10 cellular contexts compared by ENCODE assay signal in the genomic region with DNA sequence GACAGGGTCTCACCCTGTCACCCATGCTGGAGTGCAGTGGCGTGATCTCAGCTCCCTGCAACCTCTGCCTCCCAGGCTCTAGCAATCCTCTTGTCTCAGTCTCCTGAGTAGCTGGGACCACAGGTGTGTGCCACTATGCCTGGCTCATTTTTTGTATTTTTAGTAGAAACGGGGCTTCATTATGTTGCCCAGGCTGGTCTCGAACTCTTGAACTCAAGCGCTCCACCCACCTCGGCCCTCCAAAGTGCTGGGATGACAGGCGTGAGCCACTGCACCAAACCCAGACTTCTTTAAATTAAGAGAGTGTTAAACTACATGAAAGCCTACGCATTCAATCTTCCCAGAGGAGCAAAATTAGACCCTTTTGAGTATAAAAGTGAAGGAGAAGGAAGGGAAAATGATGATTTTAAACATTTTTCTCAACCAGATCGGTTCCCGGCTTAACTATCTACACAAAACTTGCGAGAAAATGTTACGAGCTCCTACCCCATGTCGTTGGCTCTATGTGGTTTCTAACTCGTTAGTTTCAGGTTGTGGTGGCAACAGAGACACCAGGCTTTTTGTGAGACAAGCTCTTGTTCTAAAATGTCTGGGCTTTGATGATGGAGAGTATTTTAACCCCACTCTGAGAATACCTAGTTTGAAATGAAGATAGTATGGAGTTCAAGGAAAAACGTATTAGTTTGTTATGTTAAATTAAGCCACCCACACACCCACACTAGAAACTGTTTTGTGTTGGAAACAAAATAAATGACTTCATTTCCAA. TPM values are rescaled to one million over a fixed set of nuclear protein-coding genes. Genes with fewer than 3 reads are reported as not detected.
DNase-seq lines count a peak whose midpoint lies in the region; ATAC-seq and TF ChIP-seq lines count a peak whose summit lies in the region.
"Had no signal": no experiment of that assay in that cellular context is flagged by ENCODE, and none has a peak within 500 bp of the region (broad histone marks: within the 10 kb centered on the region; RNA-seq: fewer than 3 reads in every experiment).

No MANE protein-coding gene starts in this region.

- peak overlapping the region; percentile 91 for H3K27ac ChIP-seq in Karpas-422 (ENCODE audit: low read length)
- H3K27ac ChIP-seq in gastroesophageal sphincter: peak overlapping the region; percentile 1 to 90 (median 85)
- H3K27ac ChIP-seq: cardiac muscle cell had no signal

- no peak overlapping the region for H2AFZ ChIP-seq in Karpas-422 (ENCODE audit: low read length)

- peak overlapping the region; percentile 61 for H3K9ac ChIP-seq in Karpas-422 (ENCODE audit: low read length)

- TF ChIP-seq EP300 in gastroesophageal sphincter (IDR thresholded peaks at IDR 0.05): no peak

- TF ChIP-seq CTCF in gastroesophageal sphincter (IDR thresholded peaks at IDR 0.05): no peak

- no peaks in the 10 kb centered on the region for H3K27me3 ChIP-seq in Karpas-422 (ENCODE audit: low read length)
- H3K27me3 ChIP-seq in gastroesophageal sphincter: no peaks in the 10 kb centered on the region
- H3K27me3 ChIP-seq: cardiac muscle cell had no signal

- H3K9me3 ChIP-seq in Karpas-422 (ENCODE audit: low read length) (no peaks in the 10 kb centered on the region), gastroesophageal sphincter (no peaks in the 10 kb centered on the region)

- H3K4me1 ChIP-seq in Karpas-422 (ENCODE audit: low read length) (peaks cover 81% of the 10 kb centered on the region), gastroesophageal sphincter (peaks cover 5 to 89% (median 13%) of the 10 kb centered on the region in 3 donors)

- no peak for ATAC-seq in gastroesophageal sphincter
- peak; percentile 59 for ATAC-seq in stimulated activated naive CD8-positive, alpha-beta T cell treated with anti-CD3 and anti-CD28 coated beads, Interleukin-15, Interleukin-2, amounts not matched to agents 100 U/mL and 50 U/mL, for 24 hours
- no peak for ATAC-seq in HG02981 (IDR thresholded peaks at IDR 0.05; ENCODE audit: unreplicated experiment)

- DNase-seq in Karpas-422 (no peak), activated T-cell treated with anti-CD3 and anti-CD28 coated beads for 4 hours (peak; percentile 23), NCI-H1105 treated with DMSO at 0.1 percent for 48 hours (lab: John Stamatoyannopoulos, UW) (no peak), NCI-H2227 treated with DMSO at 0.1 percent for 48 hours (lab: John Stamatoyannopoulos, UW) (no peak), NCI-H748 (lab: John Stamatoyannopoulos, UW; ENCODE audit: unreplicated experiment) (no peak)
- peak; percentile 40 for DNase-seq in stimulated activated naive CD8-positive, alpha-beta T cell treated with anti-CD3 and anti-CD28 coated beads, Interleukin-15, Interleukin-2, amounts not matched to agents 100 U/mL and 50 U/mL, for 24 hours
- DNase-seq: occipital lobe had no signal

- TF ChIP-seq POLR2A in gastroesophageal sphincter (IDR thresholded peaks at IDR 0.05): no peak

- no peaks in the 10 kb centered on the region for H3K9me2 ChIP-seq in Karpas-422 (replicated peaks; ENCODE audit: insufficient read depth, low read length)

- H3K4me3 ChIP-seq in Karpas-422 (ENCODE audit: low read length) (peak overlapping the region; percentile 63), gastroesophageal sphincter (no peak overlapping the region)
- H3K4me3 ChIP-seq: cardiac muscle cell had no signal

- H3K4me2 ChIP-seq in Karpas-422 (ENCODE audit: low read depth, low read length, poor library complexity, severe bottlenecking): peak overlapping the region; percentile 76

- WGBS in gastroesophageal sphincter (ENCODE audit: low coverage in 1 of 2), 2 donors: 78 to 80% methylated on average over 7 to 14 of the region's 14 CpGs

- peaks cover 93% of the 10 kb centered on the region for H3K79me2 ChIP-seq in Karpas-422 (ENCODE audit: low read length)

- no peaks in the 10 kb centered on the region for H4K20me1 ChIP-seq in Karpas-422 (ENCODE audit: insufficient read depth, low read depth, low read length)

- H3K36me3 ChIP-seq in Karpas-422 (ENCODE audit: insufficient read depth, low read length): no peaks in the 10 kb centered on the region
- H3K36me3 ChIP-seq in gastroesophageal sphincter: no peaks in the 10 kb centered on the region
- H3K36me3 ChIP-seq: cardiac muscle cell had no signal

RNA-seq across cellular contexts. Expression of gene STAT5B, which starts 26.3 kb away (rescaled TPM):
- total RNA-seq in Karpas-422 (2014; rRNA removed; shearing (Covaris generic); ENCODE audit: low replicate concordance): 110 and 142 TPM in 2 replicates
- 10 to 100 TPM; 73.3 to 98.3 (median 95.6) TPM for total RNA-seq in gastroesophageal sphincter

RNA-seq across cellular contexts. Expression of gene STAT5A, which starts 38.4 kb away (rescaled TPM):
- total RNA-seq in Karpas-422 (2014; rRNA removed; shearing (Covaris generic); ENCODE audit: low replicate concordance): 62.3 and 160 TPM in 2 replicates
- 10 to 100 TPM; 61.8 to 80.8 (median 71.4) TPM for total RNA-seq in gastroesophageal sphincter

RNA-seq across cellular contexts. Expression of gene GHDC, which starts 55.6 kb away (rescaled TPM):
- 14.9 and 28.8 TPM in 2 replicates for total RNA-seq in Karpas-422 (2014; rRNA removed; shearing (Covaris generic); ENCODE audit: low replicate concordance)
- 10 to 100 TPM; 18.8 to 30.8 (median 21.8) TPM for total RNA-seq in gastroesophageal sphincter

Comparison
In these comparisons a context has a peak if more than half of its experiments do, and no peak if none do; other contexts are left out.
1. DNase-seq: peak in activated T-cell treated with anti-CD3 and anti-CD28 coated beads for 4 hours (single experiment) and stimulated activated naive CD8-positive, alpha-beta T cell treated with anti-CD3 and anti-CD28 coated beads, Interleukin-15, Interleukin-2, amounts not matched to agents 100 U/mL and 50 U/mL, for 24 hours (single experiment); none in Karpas-422 (single experiment), NCI-H1105 treated with DMSO at 0.1 percent for 48 hours (single experiment), NCI-H2227 treated with DMSO at 0.1 percent for 48 hours (single experiment) and NCI-H748 (single experiment).